In the genomic region with DNA sequence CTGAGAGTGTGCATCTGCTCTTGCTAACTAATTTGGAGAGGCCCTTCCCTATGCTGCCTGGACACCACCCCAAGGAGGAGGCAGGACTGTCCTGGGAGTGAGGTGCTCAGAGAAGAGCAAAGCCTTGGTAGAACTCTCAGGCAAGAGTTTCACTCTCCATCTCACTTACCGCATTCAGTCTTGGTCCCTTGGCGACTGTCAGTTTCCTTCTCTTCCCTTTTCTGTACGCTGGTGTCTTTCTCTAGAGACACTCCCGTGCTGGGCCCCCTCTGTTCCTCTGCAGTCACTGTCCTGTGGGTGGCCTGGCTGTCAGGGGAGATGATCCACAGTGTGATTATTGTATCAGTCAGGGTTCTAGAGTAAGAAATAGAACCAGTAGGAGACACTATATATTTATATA, we compare ENCODE assay signal across 10 cellular contexts. TPM values are rescaled to one million over a fixed set of nuclear protein-coding genes. Genes with fewer than 3 reads are reported as not detected.
DNase-seq lines count a peak whose midpoint lies in the region; ATAC-seq and TF ChIP-seq lines count a peak whose summit lies in the region.
"Had no signal": no experiment of that assay in that cellular context is flagged by ENCODE, and none has a peak within 500 bp of the region (broad histone marks: within the 10 kb centered on the region; RNA-seq: fewer than 3 reads in every experiment).

No MANE protein-coding gene starts in this region.

- H3K27ac ChIP-seq in SK-N-MC (peak overlapping the region; percentile 36; the same call in 1 of the 2 replicates), spleen (peak overlapping the region; percentile 42 to 97 (median 89))
- H3K27ac ChIP-seq: neural progenitor cell had no signal

- intact Hi-C loops in activated CD4-positive, alpha-beta T cell treated with anti-CD3 and anti-CD28 coated beads for 36 hours (cut with DNase I, micrococcal nuclease), result no loop called here
- intact Hi-C loops in spleen (cut with DNase I; ENCODE audit: low total_unique reads), result no loop called here

- peak; percentile 56 for DNase-seq in activated CD4-positive, alpha-beta T cell treated with anti-CD3 and anti-CD28 coated beads for 36 hours
- DNase-seq in activated CD4-positive, alpha-beta T cell treated with anti-CD3 and anti-CD28 coated beads, Interleukin-2, amount 50 U/mL, for 48 hours, result no peak
- DNase-seq in SK-N-MC (ENCODE audit: low read depth, low spot score) (no peak), spleen (no peak), NCI-H2029 treated with DMSO at 0.1 percent for 48 hours (lab: John Stamatoyannopoulos, UW) (no peak), Ammon's horn (ENCODE audit: low spot score) (no peak), middle frontal gyrus (ENCODE audit: extremely low spot score, low spot score) (no peak)
- DNase-seq: head of caudate nucleus had no signal

- peaks cover 49 to 96% (median 84%) of the 10 kb centered on the region in 6 donors for H3K4me1 ChIP-seq in spleen

- no peaks in the 10 kb centered on the region for H3K9me3 Mint-ChIP-seq in activated CD4-positive, alpha-beta T cell treated with anti-CD3 and anti-CD28 coated beads for 36 hours (ENCODE audit: low read depth)
- H3K9me3 Mint-ChIP-seq: neural progenitor cell had no signal

- POLR2A ChIA-PET in activated CD4-positive, alpha-beta T cell treated with anti-CD3 and anti-CD28 coated beads for 36 hours (lab: Charles Lee), result interaction anchor here (0.6 kb wide), 1 partner anchor 318 kb away, joined by 3 read pairs; no protein-coding TSS in a partner anchor

- H3K4me3 ChIP-seq in SK-N-MC, result no peak overlapping the region
- peak overlapping the region in 1 of 8 donors; percentile 54 for H3K4me3 ChIP-seq in spleen
- H3K4me3 ChIP-seq: neural progenitor cell had no signal

- H3K27me3 Mint-ChIP-seq in activated CD4-positive, alpha-beta T cell treated with anti-CD3 and anti-CD28 coated beads for 36 hours, result no peaks in the 10 kb centered on the region

- peaks cover 1% of the 10 kb centered on the region for H3K36me3 Mint-ChIP-seq in activated CD4-positive, alpha-beta T cell treated with anti-CD3 and anti-CD28 coated beads for 36 hours (ENCODE audit: low read depth)

- H3K27me3 ChIP-seq in spleen (replicated peaks in 1 of 7), result no peaks in the 10 kb centered on the region
- H3K27me3 ChIP-seq: neural progenitor cell had no signal

- no peak for TF ChIP-seq CTCF in spleen (IDR thresholded peaks at IDR 0.05 in 8 of 11, conservative IDR thresholded peaks at IDR 0.05 in 3 of 11)

- peak; percentile 29 for ATAC-seq in activated CD4-positive, alpha-beta T cell treated with anti-CD3 and anti-CD28 coated beads for 36 hours
- ATAC-seq in HG02884 (IDR thresholded peaks at IDR 0.05; ENCODE audit: unreplicated experiment), result peak; percentile 33

- no peaks in the 10 kb centered on the region for H3K36me3 ChIP-seq in SK-N-MC (ENCODE audit: insufficient read depth, low read length)
- no peaks in the 10 kb centered on the region for H3K36me3 ChIP-seq in spleen
- H3K36me3 ChIP-seq: neural progenitor cell had no signal

- H3K9me3 ChIP-seq in SK-N-MC (ENCODE audit: low read depth, low read length) (no peaks in the 10 kb centered on the region), spleen (no peaks in the 10 kb centered on the region)

- peaks cover 59% of the 10 kb centered on the region for H3K4me1 Mint-ChIP-seq in activated CD4-positive, alpha-beta T cell treated with anti-CD3 and anti-CD28 coated beads for 36 hours

- H3K4me3 Mint-ChIP-seq in activated CD4-positive, alpha-beta T cell treated with anti-CD3 and anti-CD28 coated beads for 36 hours, result no peak overlapping the region
- H3K4me3 Mint-ChIP-seq: neural progenitor cell had no signal

- no peak for TF ChIP-seq POLR2A in spleen (IDR thresholded peaks at IDR 0.05)

- H3K9ac ChIP-seq in SK-N-MC (ENCODE audit: insufficient read length), result no peak overlapping the region
- H3K9ac ChIP-seq: neural progenitor cell had no signal

- 36 to 58% (median 46%) methylated on average over 4 of the region's 4 CpGs for WGBS in spleen, 5 donors

- CTCF ChIA-PET in activated CD4-positive, alpha-beta T cell treated with anti-CD3 and anti-CD28 coated beads for 36 hours (lab: Charles Lee), result no interaction called here

- peak overlapping the region; percentile 94 for H3K27ac Mint-ChIP-seq in activated CD4-positive, alpha-beta T cell treated with anti-CD3 and anti-CD28 coated beads for 36 hours

RNA-seq across cellular contexts. Expression of a gene that starts 44.0 kb away (rescaled TPM):
- 100 to 1,000 TPM; 176 to 182 TPM for total RNA-seq in activated CD4-positive, alpha-beta T cell treated with anti-CD3 and anti-CD28 coated beads for 36 hours
- 10 to 100 TPM; 42.8 to 70.9 (median 52.5) TPM for total RNA-seq in spleen
- 10 to 100 TPM; 36.4 to 57.8 (median 53.5) TPM for polyA plus RNA-seq in spleen

RNA-seq across cellular contexts. Expression of a gene that starts 57.2 kb away (rescaled TPM):
- 10 to 100 TPM; 22.8 to 34.9 TPM for total RNA-seq in activated CD4-positive, alpha-beta T cell treated with anti-CD3 and anti-CD28 coated beads for 36 hours
- 10 to 100 TPM; 25.5 to 66.4 (median 36.7) TPM for total RNA-seq in spleen
- polyA plus RNA-seq in spleen, result 10 to 100 TPM; 12.5 to 24.8 (median 19.5) TPM
